11 cellular contexts compared by ENCODE assay signal in the genomic region with DNA sequence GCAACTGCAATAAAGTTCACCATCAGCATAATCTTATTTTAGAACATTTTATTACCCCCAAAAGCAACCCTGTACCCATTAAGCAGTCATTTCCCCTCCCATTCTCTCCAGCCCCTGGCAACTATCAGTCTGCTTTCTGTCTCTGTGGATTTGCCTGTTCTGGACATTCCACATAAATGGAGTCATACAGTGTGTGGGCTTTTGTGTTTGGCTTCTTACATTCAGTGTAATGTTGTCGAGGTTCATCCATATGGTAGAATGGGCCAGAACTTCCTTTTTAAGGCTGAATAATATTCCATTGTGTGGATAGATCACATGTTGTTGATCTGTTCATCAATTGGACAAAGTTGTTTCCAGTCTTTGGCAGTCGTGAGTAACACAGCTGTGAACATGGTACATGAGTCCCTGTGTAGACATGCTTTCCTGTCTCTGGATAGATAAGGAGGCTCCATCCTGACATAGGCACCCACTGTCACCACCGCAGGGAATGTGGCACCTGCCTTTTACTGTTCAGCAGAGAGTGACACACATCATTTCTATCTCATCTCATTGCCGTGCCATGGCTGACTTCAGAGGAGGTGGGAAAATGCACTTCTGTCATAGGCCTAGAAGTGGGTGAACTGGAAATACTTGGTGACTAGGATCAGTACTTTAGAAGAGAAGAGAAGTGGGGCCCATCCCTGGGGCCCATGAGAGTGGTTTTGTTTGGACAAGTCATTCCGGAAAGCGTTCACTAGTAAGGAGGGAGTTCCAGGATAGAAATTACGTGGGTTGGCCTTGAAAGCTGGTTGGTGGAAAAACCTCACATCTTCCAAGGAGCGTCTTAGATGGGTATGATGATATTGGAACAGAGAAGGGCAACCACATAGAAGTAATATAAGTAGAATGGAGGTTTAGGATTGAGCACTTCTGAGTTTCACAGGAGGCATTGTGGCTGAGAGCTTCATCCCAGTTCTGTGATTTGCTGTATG. TPM values are rescaled to one million over a fixed set of nuclear protein-coding genes. Genes with fewer than 3 reads are reported as not detected.
A peak's percentile ranks its signal among the peaks of the same experiment; 100 is the strongest.
DNase-seq lines count a peak whose midpoint lies in the region; ATAC-seq, FAIRE-seq and TF ChIP-seq lines count a peak whose summit lies in the region.
"Had no signal": no experiment of that assay in that cellular context is flagged by ENCODE, and none has a peak within 500 bp of the region (broad histone marks: within the 10 kb centered on the region; RNA-seq: fewer than 3 reads in every experiment).

No MANE protein-coding gene starts in this region.

- H3K27ac ChIP-seq in keratinocyte (ENCODE audit: control insufficient read depth, insufficient read depth, low read length) (peak overlapping the region; percentile 82), temporal lobe (ENCODE audit: low read depth, low read length) (peak overlapping the region; percentile 73)

- H3K27me3 ChIP-seq in keratinocyte (ENCODE audit: control insufficient read depth, extremely low read depth, insufficient read depth, low read length): no peaks in the 10 kb centered on the region

- peaks cover 10% of the 10 kb centered on the region for H3K9me1 ChIP-seq in keratinocyte (ENCODE audit: control insufficient read depth, extremely low read depth, insufficient read depth, low read length)

- TF ChIP-seq POLR2A in GM18505 (IDR thresholded peaks at IDR 0.05; ENCODE audit: borderline replicate concordance, extremely low read depth, insufficient read depth, insufficient read length): no peak

- peaks cover 53% of the 10 kb centered on the region for H3K79me2 ChIP-seq in keratinocyte (ENCODE audit: control insufficient read depth, insufficient read depth, low read length)

- no peak overlapping the region for H3K4me3 ChIP-seq in cardiac fibroblast (replicated peaks in 1 of 2; ENCODE audit: low read depth in 2 of 2, low read length in 2 of 2)
- H3K4me3 ChIP-seq in keratinocyte (ENCODE audit: control insufficient read depth in 2 of 3, extremely low read depth in 1 of 3, insufficient read depth in 2 of 3, low read depth in 1 of 3, low read length in 3 of 3): no peak overlapping the region

- peak; percentile 71 for FAIRE-seq in keratinocyte (lab: Jason Lieb, UNC)
- FAIRE-seq: A204.1 had no signal

- peaks cover 12% of the 10 kb centered on the region for H4K20me1 ChIP-seq in keratinocyte (ENCODE audit: control insufficient read depth, extremely low read depth, insufficient read depth, low read length)

- no peak for ATAC-seq in GM18505 (IDR thresholded peaks at IDR 0.05; ENCODE audit: unreplicated experiment)
- no peak for ATAC-seq in GM18858 (IDR thresholded peaks at IDR 0.05; ENCODE audit: unreplicated experiment)
- ATAC-seq in GM18520 (IDR thresholded peaks at IDR 0.05; ENCODE audit: unreplicated experiment): no peak

- peak; percentile 30 to 49 for DNase-seq in activated CD4-positive, alpha-beta T cell treated with anti-CD3 and anti-CD28 coated beads, Interleukin-2, amount 50 U/mL, for 48 hours
- DNase-seq in activated CD4-positive, alpha-beta T cell treated with anti-CD3 and anti-CD28 coated beads, Interleukin-2, amount 50 U/mL, for 4 hours: no peak
- DNase-seq in cardiac fibroblast (ENCODE audit: low read depth in 2 of 2) (peak; percentile 54 to 86), keratinocyte (ENCODE audit: low read depth, low spot score) (no peak)
- DNase-seq: glutamatergic neuron, NCI-H2107 had no signal

- dilution Hi-C loops in keratinocyte (cut with MboI; ENCODE audit: extremely low pct_ligation_motif_present, low sequenced_read_pairs): no loop called here

- H3K9ac ChIP-seq in keratinocyte (ENCODE audit: control insufficient read depth, extremely low read depth, insufficient read depth, low read length): peak overlapping the region; percentile 10

- H2AFZ ChIP-seq in keratinocyte (ENCODE audit: control insufficient read depth, low read length): no peak overlapping the region

- TF ChIP-seq CTCF in cardiac fibroblast (IDR thresholded peaks at IDR 0.05; ENCODE audit: low read depth, low read length): no peak
- TF ChIP-seq CTCF in keratinocyte (optimal IDR thresholded peaks at IDR 0.05 in 1 of 3, IDR thresholded peaks at IDR 0.05 in 1 of 3, conservative IDR thresholded peaks at IDR 0.05 in 1 of 3; ENCODE audit: extremely low read depth in 1 of 3, insufficient read depth in 2 of 3, low read length in 3 of 3): no peak

- H3K9me3 ChIP-seq in keratinocyte (ENCODE audit: control insufficient read depth, low read depth, low read length): no peaks in the 10 kb centered on the region

- peaks cover 2% of the 10 kb centered on the region in 2 experiments for H3K36me3 ChIP-seq in keratinocyte (ENCODE audit: control insufficient read depth in 2 of 2, extremely low read depth in 1 of 2, insufficient read depth in 2 of 2, low read length in 2 of 2)

- peaks cover 30% of the 10 kb centered on the region for H3K4me1 ChIP-seq in keratinocyte (ENCODE audit: control insufficient read depth, extremely low read depth, insufficient read depth, low read length)

- H3K4me2 ChIP-seq in keratinocyte (ENCODE audit: control insufficient read depth, extremely low read depth, insufficient read depth, low read depth, low read length): peak overlapping the region; percentile 57

RNA-seq across cellular contexts. Expression of a gene that starts 25.8 kb away (rescaled TPM):
- polyA plus RNA-seq in keratinocyte: 21.9 to 34.3 TPM (median 30.2 TPM) in 3 replicates
- 78.4 TPM for polyA plus RNA-seq in keratinocyte (2011; ENCODE audit: low read depth)
- 24.1 and 31.1 TPM in 2 replicates for polyA plus RNA-seq in keratinocyte (2011; cell fraction: cytosol; rRNA removed)
- 58.2 and 72.0 TPM in 2 replicates for polyA plus RNA-seq in keratinocyte (2011; cell fraction: nucleus; rRNA removed)
- 23.7 and 30.0 TPM in 2 replicates for polyA plus RNA-seq in keratinocyte (2012; ENCODE audit: low replicate concordance)
- polyA minus RNA-seq in keratinocyte: 32.1 to 63.5 TPM (median 57.7 TPM) in 3 replicates
- 43.0 TPM for polyA minus RNA-seq in keratinocyte (2011; cell fraction: cytosol; rRNA and poly(A)+ RNA removed)
- 44.0 and 54.1 TPM in 2 replicates for polyA minus RNA-seq in keratinocyte (2011; cell fraction: nucleus; rRNA and poly(A)+ RNA removed)
- 44.7 TPM for total RNA-seq in temporal lobe

Comparison
In these comparisons a context has a peak if more than half of its experiments do, and no peak if none do; other contexts are left out.
1. DNase-seq: peak in activated CD4-positive, alpha-beta T cell treated with anti-CD3 and anti-CD28 coated beads, Interleukin-2, amount 50 U/mL, for 48 hours (2 of 2) and cardiac fibroblast (2 of 2); none in activated CD4-positive, alpha-beta T cell treated with anti-CD3 and anti-CD28 coated beads, Interleukin-2, amount 50 U/mL, for 4 hours (0 of 2) and keratinocyte (single experiment).